26 cellular contexts compared by ENCODE assay signal in the genomic region with DNA sequence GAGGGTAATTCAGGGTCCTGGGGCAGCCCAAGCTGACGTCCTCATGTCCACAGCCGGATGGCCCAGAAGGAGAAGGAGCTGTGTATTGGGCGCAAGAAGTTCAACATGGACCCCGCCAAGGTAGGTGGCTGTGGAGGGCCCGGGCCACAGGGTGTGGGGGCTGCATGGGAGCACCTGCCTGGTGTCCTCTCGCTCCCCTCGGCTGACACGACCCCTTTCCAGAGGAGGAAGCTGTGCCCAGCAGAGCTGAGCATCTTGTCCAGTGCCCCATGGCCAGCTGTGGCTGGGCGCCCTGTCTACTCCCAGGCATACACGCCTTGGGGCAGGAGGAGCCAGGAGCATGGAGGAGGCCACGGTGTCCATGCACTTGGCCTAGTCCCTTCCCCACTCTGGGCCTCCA. TPM values are rescaled to one million over a fixed set of nuclear protein-coding genes. Genes with fewer than 3 reads are reported as not detected.
DNase-seq lines count a peak whose midpoint lies in the region; ATAC-seq and TF ChIP-seq lines count a peak whose summit lies in the region.
"Had no signal": no experiment of that assay in that cellular context is flagged by ENCODE, and none has a peak within 500 bp of the region (broad histone marks: within the 10 kb centered on the region; RNA-seq: fewer than 3 reads in every experiment).

No MANE protein-coding gene starts in this region.

- H3K4me1 Mint-ChIP-seq in CD4-positive, alpha-beta T cell (ENCODE audit: low read depth) = peaks cover 75% of the 10 kb centered on the region
- peaks cover 76% of the 10 kb centered on the region for H3K4me1 Mint-ChIP-seq in activated T-helper 1 cell treated with anti-CD3 and anti-CD28 coated beads, Interleukin-12 subunit alpha, Interleukin-12 subunit beta, Interleukin-2, Interleukin-4 antibody, amounts not matched to agents 30 ng/mL and 10 ng/mL and 1 ng/mL, durations not matched to agents 14 hours and 24 hours and 36 hours (ENCODE audit: low read depth)
- H3K4me1 Mint-ChIP-seq in naive thymus-derived CD8-positive, alpha-beta T cell = peaks cover 38 to 88% (median 81%) of the 10 kb centered on the region in 4 donors
- peaks cover 8% of the 10 kb centered on the region for H3K4me1 Mint-ChIP-seq in GM23338

- no peaks in the 10 kb centered on the region for H3K27me3 Mint-ChIP-seq in CD4-positive, alpha-beta T cell
- H3K27me3 Mint-ChIP-seq in activated T-helper 1 cell treated with anti-CD3 and anti-CD28 coated beads, Interleukin-12 subunit alpha, Interleukin-12 subunit beta, Interleukin-2, Interleukin-4 antibody, amounts not matched to agents 30 ng/mL and 10 ng/mL and 1 ng/mL, durations not matched to agents 14 hours and 24 hours and 36 hours (ENCODE audit: insufficient read depth) = no peaks in the 10 kb centered on the region
- H3K27me3 Mint-ChIP-seq in naive thymus-derived CD8-positive, alpha-beta T cell = no peaks in the 10 kb centered on the region
- peaks cover 19% of the 10 kb centered on the region for H3K27me3 Mint-ChIP-seq in GM23338 (ENCODE audit: insufficient read depth, low read depth, poor library complexity)
- H3K27me3 Mint-ChIP-seq: central memory CD8-positive, alpha-beta T cell had no signal

- no peak overlapping the region for H3K4me3 Mint-ChIP-seq in CD4-positive, alpha-beta T cell
- peak overlapping the region; percentile 5 for H3K4me3 Mint-ChIP-seq in activated T-helper 1 cell treated with anti-CD3 and anti-CD28 coated beads, Interleukin-12 subunit alpha, Interleukin-12 subunit beta, Interleukin-2, Interleukin-4 antibody, amounts not matched to agents 30 ng/mL and 10 ng/mL and 1 ng/mL, durations not matched to agents 14 hours and 24 hours and 36 hours
- H3K4me3 Mint-ChIP-seq in naive thymus-derived CD8-positive, alpha-beta T cell = peak overlapping the region in 1 of 10 donors; percentile 40
- H3K4me3 Mint-ChIP-seq in GM23338 = no peak overlapping the region
- H3K4me3 Mint-ChIP-seq: CD14-positive monocyte; central memory CD8-positive, alpha-beta T cell had no signal

- no peak for DNase-seq in CD4-positive, alpha-beta T cell
- DNase-seq in HCT116 (ENCODE audit: low read depth, low spot score) = no peak
- no peak for DNase-seq in activated T-helper 1 cell treated with anti-CD3 and anti-CD28 coated beads, Interleukin-12 subunit alpha, Interleukin-12 subunit beta, Interleukin-2, Interleukin-4 antibody, amounts not matched to agents 30 ng/mL and 10 ng/mL and 1 ng/mL, durations not matched to agents 14 hours and 24 hours and 36 hours (ENCODE audit: low spot score)
- DNase-seq in naive thymus-derived CD8-positive, alpha-beta T cell = no peak
- DNase-seq in GM23338 (ENCODE audit: low spot score) = no peak
- DNase-seq in Ammon's horn (ENCODE audit: low spot score) = no peak
- DNase-seq in NCI-H748 treated with DMSO at 0.1 percent for 48 hours (lab: John Stamatoyannopoulos, UW) = no peak
- DNase-seq: activated CD4-positive, CD25-positive, alpha-beta regulatory T cell; activated effector memory CD4-positive, alpha-beta T cell treated with anti-CD3 and anti-CD28 coated beads, Interleukin-2, amount 50 U/mL, for 16 hours; Calu3; dermis blood vessel endothelial cell; DMS79 treated with DMSO at 0.1 percent for 48 hours; foreskin fibroblast; GF-D8; head of caudate nucleus; left ventricle myocardium inferior; NCI-H1436 treated with DMSO at 0.1 percent for 48 hours; NCI-H345; NCI-H774; nucleus accumbens; stimulated activated CD4-positive, alpha-beta T cell treated with anti-CD3 and anti-CD28 coated beads, Interleukin-4, amount 100 ng/mL, for 24 hours had no signal

- H3K79me2 ChIP-seq in HCT116 (ENCODE audit: insufficient read depth, low read length) (no peaks in the 10 kb centered on the region), GM23338 (replicated peaks; ENCODE audit: insufficient read depth) (no peaks in the 10 kb centered on the region)

- no peak overlapping the region for H3K9ac ChIP-seq in HCT116 (ENCODE audit: low read length)

- no peak for ATAC-seq in CD4-positive, alpha-beta T cell (ENCODE audit: poor library complexity)
- ATAC-seq in HCT116 = no peak
- ATAC-seq in naive thymus-derived CD8-positive, alpha-beta T cell = no peak
- ATAC-seq in HG03095 (IDR thresholded peaks at IDR 0.05; ENCODE audit: unreplicated experiment) = no peak
- ATAC-seq in GM23338 = no peak

- H3K9me2 ChIP-seq in HCT116 (ENCODE audit: insufficient read depth) (no peaks in the 10 kb centered on the region), GM23338 (ENCODE audit: insufficient read depth) (no peaks in the 10 kb centered on the region)

- no peak for TF ChIP-seq CTCF in CD4-positive, alpha-beta T cell (IDR thresholded peaks at IDR 0.05)
- TF ChIP-seq CTCF in HCT116 (IDR thresholded peaks at IDR 0.05 in 2 of 3, conservative IDR thresholded peaks at IDR 0.05 in 1 of 3; ENCODE audit: borderline replicate concordance in 1 of 3, insufficient read depth in 1 of 3, low read depth in 2 of 3, low read length in 2 of 3) (no peak), GM23338 (conservative IDR thresholded peaks at IDR 0.05; ENCODE audit: low read depth in 2 of 2) (no peak)

- H3K9me3 Mint-ChIP-seq in CD4-positive, alpha-beta T cell = no peaks in the 10 kb centered on the region
- H3K9me3 Mint-ChIP-seq in activated T-helper 1 cell treated with anti-CD3 and anti-CD28 coated beads, Interleukin-12 subunit alpha, Interleukin-12 subunit beta, Interleukin-2, Interleukin-4 antibody, amounts not matched to agents 30 ng/mL and 10 ng/mL and 1 ng/mL, durations not matched to agents 14 hours and 24 hours and 36 hours = no peaks in the 10 kb centered on the region
- no peaks in the 10 kb centered on the region for H3K9me3 Mint-ChIP-seq in naive thymus-derived CD8-positive, alpha-beta T cell
- H3K9me3 Mint-ChIP-seq in GM23338 = peaks cover 4% of the 10 kb centered on the region; the same call in 1 of the 3 replicates
- H3K9me3 Mint-ChIP-seq: central memory CD8-positive, alpha-beta T cell had no signal

- TF ChIP-seq RAD21 in HCT116 (IDR thresholded peaks at IDR 0.05; ENCODE audit: low read depth) = no peak

- POLR2A ChIA-PET in CD4-positive, alpha-beta T cell (lab: Charles Lee) = interaction anchor here (1.2 to 8.2 kb wide), 2 partner anchors 12 to 14 kb away, joined by 3 to 82 read pairs; a partner anchor contains a TSS
- POLR2A ChIA-PET in HCT116 (lab: Charles Lee) = no interaction called here
- POLR2A ChIA-PET in naive thymus-derived CD8-positive, alpha-beta T cell (lab: Charles Lee) = interaction anchor here (0.8 to 9.0 kb wide), 5 partner anchors 11 to 20 kb away, joined by 3 to 118 read pairs (median 3); a partner anchor contains a TSS

- H3K4me1 ChIP-seq in HCT116 (ENCODE audit: control insufficient read depth in 1 of 2, insufficient read depth in 2 of 2, low read length in 2 of 2) = peaks cover 7 to 20% of the 10 kb centered on the region in 2 experiments; a peak in 3 of 4 replicates
- no peaks in the 10 kb centered on the region for H3K4me1 ChIP-seq in GM23338 (ENCODE audit: insufficient read depth)
- H3K4me1 ChIP-seq: esophagus muscularis mucosa, left ventricle myocardium inferior had no signal

- H4K20me1 ChIP-seq in HCT116 (ENCODE audit: insufficient read depth) = no peaks in the 10 kb centered on the region
- no peaks in the 10 kb centered on the region for H4K20me1 ChIP-seq in GM23338 (replicated peaks; ENCODE audit: insufficient read depth)

- BruUV-seq in HCT116 (replicated peaks; lab: Mats Ljungman, UMichigan) = no TSS peak

- H3K4me2 ChIP-seq in HCT116 (ENCODE audit: low read length) (peak overlapping the region; percentile 47; the same call in 1 of the 2 replicates), GM23338 (no peak overlapping the region)

- peak overlapping the region; percentile 15 for H3K27ac ChIP-seq in CD4-positive, alpha-beta T cell (ENCODE audit: low read depth, low read length)
- H3K27ac ChIP-seq in HCT116 (ENCODE audit: low read depth, low read length) (no peak overlapping the region), GM23338 (ENCODE audit: low read depth) (no peak overlapping the region)
- H3K27ac ChIP-seq: esophagus muscularis mucosa, left ventricle myocardium inferior had no signal

- no peak for TF ChIP-seq POLR2A in HCT116 (IDR thresholded peaks at IDR 0.05; ENCODE audit: borderline replicate concordance, extremely low read depth, insufficient read depth, insufficient read length)

- peak overlapping the region; percentile 95 for H3K27ac Mint-ChIP-seq in CD4-positive, alpha-beta T cell
- H3K27ac Mint-ChIP-seq in activated T-helper 1 cell treated with anti-CD3 and anti-CD28 coated beads, Interleukin-12 subunit alpha, Interleukin-12 subunit beta, Interleukin-2, Interleukin-4 antibody, amounts not matched to agents 30 ng/mL and 10 ng/mL and 1 ng/mL, durations not matched to agents 14 hours and 24 hours and 36 hours = peak overlapping the region; percentile 55
- H3K27ac Mint-ChIP-seq in naive thymus-derived CD8-positive, alpha-beta T cell = peak overlapping the region in 8 of 10 donors; percentile 14 to 99 (median 86)
- no peak overlapping the region for H3K27ac Mint-ChIP-seq in GM23338

- RAD21 ChIA-PET in HCT116 (lab: Charles Lee; ENCODE audit: low non-redundant PET in 1 of 2, low total read pairs in 2 of 2, uncharacterized antibody in 2 of 2, unreplicated experiment in 2 of 2) = no interaction called here

- H2AFZ ChIP-seq in HCT116 (ENCODE audit: low read depth, low read length, poor library complexity, severe bottlenecking) = no peak overlapping the region
- H2AFZ ChIP-seq in GM23338 = no peak overlapping the region

- no peaks in the 10 kb centered on the region for H3K9me3 ChIP-seq in CD4-positive, alpha-beta T cell (ENCODE audit: control insufficient read depth, low read length)
- H3K9me3 ChIP-seq in HCT116 (ENCODE audit: control insufficient read depth in 1 of 2, insufficient read depth in 1 of 2, low read depth in 1 of 2, low read length in 2 of 2) = peaks cover 0 to 9% of the 10 kb centered on the region in 2 experiments; a peak in 1 of 4 replicates
- H3K9me3 ChIP-seq: esophagus muscularis mucosa had no signal

- CTCF ChIA-PET in CD4-positive, alpha-beta T cell (lab: Charles Lee) = interaction anchor here (1.0 to 1.2 kb wide), 2 partner anchors 13 to 266 kb away, joined by 3 to 4 read pairs; no protein-coding TSS in a partner anchor
- CTCF ChIA-PET in HCT116 (lab: Charles Lee) = interaction anchor here (1.2 kb wide), 1 partner anchor 28 kb away, joined by 3 read pairs; no protein-coding TSS in a partner anchor

- H3K4me3 ChIP-seq in HCT116 (replicated peaks in 1 of 2; ENCODE audit: low read depth in 1 of 2, low read length in 2 of 2) = no peak overlapping the region
- H3K4me3 ChIP-seq in GM23338 = no peak overlapping the region
- H3K4me3 ChIP-seq: esophagus muscularis mucosa, left ventricle myocardium inferior had no signal

- H3K27me3 ChIP-seq in CD4-positive, alpha-beta T cell (ENCODE audit: control insufficient read depth, insufficient read depth, low read length) = no peaks in the 10 kb centered on the region
- H3K27me3 ChIP-seq in HCT116 (ENCODE audit: insufficient read depth, low read length) (no peaks in the 10 kb centered on the region), GM23338 (ENCODE audit: insufficient read depth) (no peaks in the 10 kb centered on the region)

- no peaks in the 10 kb centered on the region for H3F3A ChIP-seq in GM23338 (replicated peaks; ENCODE audit: low read depth)

- intact Hi-C loops in CD4-positive, alpha-beta T cell (cut with DNase I, micrococcal nuclease) = no loop called here
- intact Hi-C loops in HCT116 (cut with micrococcal nuclease) = no loop called here
- intact Hi-C loops in activated T-helper 1 cell treated with anti-CD3 and anti-CD28 coated beads, Interleukin-12 subunit alpha, Interleukin-12 subunit beta, Interleukin-2, Interleukin-4 antibody, amounts not matched to agents 30 ng/mL and 10 ng/mL and 1 ng/mL, durations not matched to agents 14 hours and 24 hours and 36 hours (cut with micrococcal nuclease) = no loop called here

- peaks cover 96% of the 10 kb centered on the region for H3K36me3 Mint-ChIP-seq in CD4-positive, alpha-beta T cell (ENCODE audit: low read depth)
- H3K36me3 Mint-ChIP-seq in activated T-helper 1 cell treated with anti-CD3 and anti-CD28 coated beads, Interleukin-12 subunit alpha, Interleukin-12 subunit beta, Interleukin-2, Interleukin-4 antibody, amounts not matched to agents 30 ng/mL and 10 ng/mL and 1 ng/mL, durations not matched to agents 14 hours and 24 hours and 36 hours (ENCODE audit: low read depth) = peaks cover 57% of the 10 kb centered on the region
- peaks cover 0 to 82% (median 28%) of the 10 kb centered on the region in 3 donors for H3K36me3 Mint-ChIP-seq in naive thymus-derived CD8-positive, alpha-beta T cell
- no peaks in the 10 kb centered on the region for H3K36me3 Mint-ChIP-seq in GM23338 (ENCODE audit: low read depth)

- H3K36me3 ChIP-seq in HCT116 (ENCODE audit: control insufficient read depth in 1 of 2, insufficient read depth in 2 of 2, low read length in 2 of 2) (no peaks in the 10 kb centered on the region), GM23338 (ENCODE audit: insufficient read depth) (no peaks in the 10 kb centered on the region)
- H3K36me3 ChIP-seq: esophagus muscularis mucosa, left ventricle myocardium inferior had no signal

RNA-seq across cellular contexts. Expression of a gene that starts 13.6 kb away (rescaled TPM):
- total RNA-seq in CD4-positive, alpha-beta T cell = 100 to 1,000 TPM; 134 to 138 TPM
- total RNA-seq in HCT116 (2021; ENCODE audit: unreplicated experiment) = 3.8 TPM
- polyA plus RNA-seq in HCT116 (2012) = 4.9 and 6.4 TPM in 2 replicates
- 49.5 and 57.1 TPM in 2 replicates for total RNA-seq in activated T-helper 1 cell treated with anti-CD3 and anti-CD28 coated beads, Interleukin-12 subunit alpha, Interleukin-12 subunit beta, Interleukin-2, Interleukin-4 antibody, amounts not matched to agents 30 ng/mL and 10 ng/mL and 1 ng/mL, durations not matched to agents 14 hours and 24 hours and 36 hours
- total RNA-seq in naive thymus-derived CD8-positive, alpha-beta T cell = 100 to 1,000 TPM; 177 to 193 TPM
- 10 to 100 TPM; 48.9 to 60.8 (median 54.6) TPM for polyA plus RNA-seq in naive thymus-derived CD8-positive, alpha-beta T cell
- not detected in 2 replicates for total RNA-seq in GM23338 (2014; rRNA removed; shearing (Covaris generic))
- polyA plus RNA-seq in GM23338 (2016; fragmentation: Nextera tagmentation; extraction: Ambion mirVana) = not detected in 2 replicates
- total RNA-seq: myocyte had no signal

RNA-seq across cellular contexts. Expression of a gene that starts 51.9 kb away (rescaled TPM):
- 100 to 1,000 TPM; 174 to 180 TPM for total RNA-seq in CD4-positive, alpha-beta T cell
- total RNA-seq in HCT116 (2021; ENCODE audit: unreplicated experiment) = 62.0 TPM
- 122 and 124 TPM in 2 replicates for polyA plus RNA-seq in HCT116 (2012)
- 592 and 614 TPM in 2 replicates for total RNA-seq in activated T-helper 1 cell treated with anti-CD3 and anti-CD28 coated beads, Interleukin-12 subunit alpha, Interleukin-12 subunit beta, Interleukin-2, Interleukin-4 antibody, amounts not matched to agents 30 ng/mL and 10 ng/mL and 1 ng/mL, durations not matched to agents 14 hours and 24 hours and 36 hours
- 100 to 1,000 TPM; 295 to 297 TPM for total RNA-seq in naive thymus-derived CD8-positive, alpha-beta T cell
- 1,000 to 10,000 TPM in 2 of 3 donors, 100 to 1,000 TPM in 1; 740 to 1,115 (median 1,110) TPM for polyA plus RNA-seq in naive thymus-derived CD8-positive, alpha-beta T cell
- total RNA-seq in GM23338 (2014; rRNA removed; shearing (Covaris generic)) = 2.7 and 3.8 TPM in 2 replicates
- 2.4 and 3.1 TPM in 2 replicates for polyA plus RNA-seq in GM23338 (2016; fragmentation: Nextera tagmentation; extraction: Ambion mirVana)
- total RNA-seq: myocyte had no signal

Comparison
In these comparisons a context has a peak if more than half of its experiments do, and no peak if none do; other contexts are left out.
1. RNA of a gene that starts 13.6 kb away (total RNA-seq): 177 to 193 TPM in naive thymus-derived CD8-positive, alpha-beta T cell, 134 to 138 TPM in CD4-positive, alpha-beta T cell and 49.5 to 57.1 TPM in activated T-helper 1 cell treated with anti-CD3 and anti-CD28 coated beads, Interleukin-12 subunit alpha, Interleukin-12 subunit beta, Interleukin-2, Interleukin-4 antibody, amounts not matched to agents 30 ng/mL and 10 ng/mL and 1 ng/mL, durations not matched to agents 14 hours and 24 hours and 36 hours; 3.8 TPM in HCT116 (single experiment) and not detected in GM23338; every median in the first group is over 10 times any median in the second.
2. RNA of a gene that starts 51.9 kb away (total RNA-seq): 592 to 614 TPM in activated T-helper 1 cell treated with anti-CD3 and anti-CD28 coated beads, Interleukin-12 subunit alpha, Interleukin-12 subunit beta, Interleukin-2, Interleukin-4 antibody, amounts not matched to agents 30 ng/mL and 10 ng/mL and 1 ng/mL, durations not matched to agents 14 hours and 24 hours and 36 hours, 295 to 297 TPM in naive thymus-derived CD8-positive, alpha-beta T cell, 174 to 180 TPM in CD4-positive, alpha-beta T cell and 62.0 TPM in HCT116 (single experiment); 2.7 to 3.8 TPM in GM23338; every median in the first group is over 10 times any median in the second.